In the genomic region with DNA sequence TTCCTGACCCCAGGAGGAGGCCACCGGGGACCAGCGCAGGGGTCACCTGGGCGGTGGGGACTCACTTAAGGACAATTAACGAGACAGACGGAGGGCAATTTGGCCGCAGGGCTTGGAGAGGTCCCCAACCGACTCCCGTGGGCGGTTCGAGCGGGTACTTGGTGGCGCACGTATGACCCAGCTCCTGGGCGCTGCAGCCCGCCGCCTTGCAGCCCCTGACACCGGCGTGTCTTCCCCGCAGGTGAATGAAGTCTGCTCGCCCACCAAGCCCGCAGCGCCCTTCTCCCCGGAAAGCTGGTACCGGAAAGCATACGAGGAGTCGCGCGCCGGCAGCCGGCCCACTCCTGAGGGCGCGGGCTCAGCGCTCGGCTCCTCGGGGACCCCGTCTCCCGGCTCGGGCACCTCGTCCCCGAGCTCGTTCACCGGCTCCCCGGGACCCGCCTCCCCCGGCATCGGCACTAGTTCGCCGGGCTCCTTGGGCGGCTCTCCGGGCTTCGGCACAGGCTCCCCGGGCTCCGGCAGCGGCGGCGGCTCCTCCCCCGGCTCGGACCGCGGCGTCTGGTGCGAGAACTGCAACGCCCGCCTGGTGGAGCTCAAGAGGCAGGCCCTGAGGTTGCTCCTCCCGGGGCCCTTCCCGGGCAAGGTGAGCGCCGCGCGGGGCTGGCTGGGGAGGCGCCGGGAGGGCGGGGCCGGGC, we compare ENCODE assay signal across 1 cellular context.
TF ChIP-seq lines count a peak whose summit lies in the region.

No MANE protein-coding gene starts in this region.

TF ChIP-seq in K562, 482 proteins besides CTCF, POLR2A, EP300 and RAD21 (continued from another document and continues in another):
- TF ChIP-seq, protein P1, sequence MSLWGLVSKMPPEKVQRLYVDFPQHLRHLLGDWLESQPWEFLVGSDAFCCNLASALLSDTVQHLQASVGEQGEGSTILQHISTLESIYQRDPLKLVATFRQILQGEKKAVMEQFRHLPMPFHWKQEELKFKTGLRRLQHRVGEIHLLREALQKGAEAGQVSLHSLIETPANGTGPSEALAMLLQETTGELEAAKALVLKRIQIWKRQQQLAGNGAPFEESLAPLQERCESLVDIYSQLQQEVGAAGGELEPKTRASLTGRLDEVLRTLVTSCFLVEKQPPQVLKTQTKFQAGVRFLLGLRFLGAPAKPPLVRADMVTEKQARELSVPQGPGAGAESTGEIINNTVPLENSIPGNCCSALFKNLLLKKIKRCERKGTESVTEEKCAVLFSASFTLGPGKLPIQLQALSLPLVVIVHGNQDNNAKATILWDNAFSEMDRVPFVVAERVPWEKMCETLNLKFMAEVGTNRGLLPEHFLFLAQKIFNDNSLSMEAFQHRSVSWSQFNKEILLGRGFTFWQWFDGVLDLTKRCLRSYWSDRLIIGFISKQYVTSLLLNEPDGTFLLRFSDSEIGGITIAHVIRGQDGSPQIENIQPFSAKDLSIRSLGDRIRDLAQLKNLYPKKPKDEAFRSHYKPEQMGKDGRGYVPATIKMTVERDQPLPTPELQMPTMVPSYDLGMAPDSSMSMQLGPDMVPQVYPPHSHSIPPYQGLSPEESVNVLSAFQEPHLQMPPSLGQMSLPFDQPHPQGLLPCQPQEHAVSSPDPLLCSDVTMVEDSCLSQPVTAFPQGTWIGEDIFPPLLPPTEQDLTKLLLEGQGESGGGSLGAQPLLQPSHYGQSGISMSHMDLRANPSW (CRISPR knock-in tag; IDR thresholded peaks at IDR 0.05) = no peak
- TF ChIP-seq POLR3A (IDR thresholded peaks at IDR 0.05; ENCODE audit: borderline replicate concordance, extremely low read depth, insufficient read depth, insufficient read length) = no peak
- TF ChIP-seq, protein P2, sequence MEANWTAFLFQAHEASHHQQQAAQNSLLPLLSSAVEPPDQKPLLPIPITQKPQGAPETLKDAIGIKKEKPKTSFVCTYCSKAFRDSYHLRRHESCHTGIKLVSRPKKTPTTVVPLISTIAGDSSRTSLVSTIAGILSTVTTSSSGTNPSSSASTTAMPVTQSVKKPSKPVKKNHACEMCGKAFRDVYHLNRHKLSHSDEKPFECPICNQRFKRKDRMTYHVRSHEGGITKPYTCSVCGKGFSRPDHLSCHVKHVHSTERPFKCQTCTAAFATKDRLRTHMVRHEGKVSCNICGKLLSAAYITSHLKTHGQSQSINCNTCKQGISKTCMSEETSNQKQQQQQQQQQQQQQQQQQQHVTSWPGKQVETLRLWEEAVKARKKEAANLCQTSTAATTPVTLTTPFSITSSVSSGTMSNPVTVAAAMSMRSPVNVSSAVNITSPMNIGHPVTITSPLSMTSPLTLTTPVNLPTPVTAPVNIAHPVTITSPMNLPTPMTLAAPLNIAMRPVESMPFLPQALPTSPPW (CRISPR knock-in tag; IDR thresholded peaks at IDR 0.05) = peak; percentile 47
- TF ChIP-seq, protein P3, sequence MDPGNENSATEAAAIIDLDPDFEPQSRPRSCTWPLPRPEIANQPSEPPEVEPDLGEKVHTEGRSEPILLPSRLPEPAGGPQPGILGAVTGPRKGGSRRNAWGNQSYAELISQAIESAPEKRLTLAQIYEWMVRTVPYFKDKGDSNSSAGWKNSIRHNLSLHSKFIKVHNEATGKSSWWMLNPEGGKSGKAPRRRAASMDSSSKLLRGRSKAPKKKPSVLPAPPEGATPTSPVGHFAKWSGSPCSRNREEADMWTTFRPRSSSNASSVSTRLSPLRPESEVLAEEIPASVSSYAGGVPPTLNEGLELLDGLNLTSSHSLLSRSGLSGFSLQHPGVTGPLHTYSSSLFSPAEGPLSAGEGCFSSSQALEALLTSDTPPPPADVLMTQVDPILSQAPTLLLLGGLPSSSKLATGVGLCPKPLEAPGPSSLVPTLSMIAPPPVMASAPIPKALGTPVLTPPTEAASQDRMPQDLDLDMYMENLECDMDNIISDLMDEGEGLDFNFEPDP (CRISPR knock-in tag; IDR thresholded peaks at IDR 0.05) = no peak
- TF ChIP-seq, protein P4, sequence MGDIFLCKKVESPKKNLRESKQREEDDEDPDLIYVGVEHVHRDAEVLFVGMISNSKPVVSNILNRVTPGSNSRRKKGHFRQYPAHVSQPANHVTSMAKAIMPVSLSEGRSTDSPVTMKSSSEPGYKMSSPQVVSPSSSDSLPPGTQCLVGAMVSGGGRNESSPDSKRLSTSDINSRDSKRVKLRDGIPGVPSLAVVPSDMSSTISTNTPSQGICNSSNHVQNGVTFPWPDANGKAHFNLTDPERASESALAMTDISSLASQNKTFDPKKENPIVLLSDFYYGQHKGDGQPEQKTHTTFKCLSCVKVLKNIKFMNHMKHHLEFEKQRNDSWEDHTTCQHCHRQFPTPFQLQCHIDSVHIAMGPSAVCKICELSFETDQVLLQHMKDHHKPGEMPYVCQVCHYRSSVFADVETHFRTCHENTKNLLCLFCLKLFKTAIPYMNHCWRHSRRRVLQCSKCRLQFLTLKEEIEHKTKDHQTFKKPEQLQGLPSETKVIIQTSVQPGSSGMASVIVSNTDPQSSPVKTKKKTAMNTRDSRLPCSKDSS (IDR thresholded peaks at IDR 0.05; ENCODE audit: low read depth, partially characterized antibody) = no peak
- TF ChIP-seq HMGN3 (IDR thresholded peaks at IDR 0.05; ENCODE audit: borderline replicate concordance, extremely low read depth, insufficient read length, low read depth, low read length) = peak; percentile 48
- no peak for TF ChIP-seq ZNF41 (CRISPR knock-in tag; conservative IDR thresholded peaks at IDR 0.05)
- no peak for TF ChIP-seq ZNF311 (CRISPR knock-in tag; IDR thresholded peaks at IDR 0.05)
- TF ChIP-seq POU5F1 (IDR thresholded peaks at IDR 0.05; ENCODE audit: borderline replicate concordance, low read depth, low read length, partially characterized antibody) = no peak
- TF ChIP-seq MAZ (CRISPR knock-in tag; conservative IDR thresholded peaks at IDR 0.05 in 1 of 2, IDR thresholded peaks at IDR 0.05 in 1 of 2) = peak; percentile 48 to 88; a peak in 3 of 4 replicates
- TF ChIP-seq, protein P5, sequence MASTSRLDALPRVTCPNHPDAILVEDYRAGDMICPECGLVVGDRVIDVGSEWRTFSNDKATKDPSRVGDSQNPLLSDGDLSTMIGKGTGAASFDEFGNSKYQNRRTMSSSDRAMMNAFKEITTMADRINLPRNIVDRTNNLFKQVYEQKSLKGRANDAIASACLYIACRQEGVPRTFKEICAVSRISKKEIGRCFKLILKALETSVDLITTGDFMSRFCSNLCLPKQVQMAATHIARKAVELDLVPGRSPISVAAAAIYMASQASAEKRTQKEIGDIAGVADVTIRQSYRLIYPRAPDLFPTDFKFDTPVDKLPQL (IDR thresholded peaks at IDR 0.05; ENCODE audit: extremely low read depth, insufficient read length) = no peak
- no peak for TF ChIP-seq FOXK1 (CRISPR knock-in tag; IDR thresholded peaks at IDR 0.05; ENCODE audit: borderline replicate concordance)
- TF ChIP-seq, protein P6, sequence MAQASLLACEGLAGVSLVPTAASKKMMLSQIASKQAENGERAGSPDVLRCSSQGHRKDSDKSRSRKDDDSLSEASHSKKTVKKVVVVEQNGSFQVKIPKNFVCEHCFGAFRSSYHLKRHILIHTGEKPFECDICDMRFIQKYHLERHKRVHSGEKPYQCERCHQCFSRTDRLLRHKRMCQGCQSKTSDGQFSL (CRISPR knock-in tag; IDR thresholded peaks at IDR 0.05) = peak; percentile 96; the same call in 1 of the 2 replicates
- TF ChIP-seq, protein P6 (tag; IDR thresholded peaks at IDR 0.05) = no peak
- no peak for TF ChIP-seq ELF2 (CRISPR knock-in tag; IDR thresholded peaks at IDR 0.05)
- TF ChIP-seq, protein P7, sequence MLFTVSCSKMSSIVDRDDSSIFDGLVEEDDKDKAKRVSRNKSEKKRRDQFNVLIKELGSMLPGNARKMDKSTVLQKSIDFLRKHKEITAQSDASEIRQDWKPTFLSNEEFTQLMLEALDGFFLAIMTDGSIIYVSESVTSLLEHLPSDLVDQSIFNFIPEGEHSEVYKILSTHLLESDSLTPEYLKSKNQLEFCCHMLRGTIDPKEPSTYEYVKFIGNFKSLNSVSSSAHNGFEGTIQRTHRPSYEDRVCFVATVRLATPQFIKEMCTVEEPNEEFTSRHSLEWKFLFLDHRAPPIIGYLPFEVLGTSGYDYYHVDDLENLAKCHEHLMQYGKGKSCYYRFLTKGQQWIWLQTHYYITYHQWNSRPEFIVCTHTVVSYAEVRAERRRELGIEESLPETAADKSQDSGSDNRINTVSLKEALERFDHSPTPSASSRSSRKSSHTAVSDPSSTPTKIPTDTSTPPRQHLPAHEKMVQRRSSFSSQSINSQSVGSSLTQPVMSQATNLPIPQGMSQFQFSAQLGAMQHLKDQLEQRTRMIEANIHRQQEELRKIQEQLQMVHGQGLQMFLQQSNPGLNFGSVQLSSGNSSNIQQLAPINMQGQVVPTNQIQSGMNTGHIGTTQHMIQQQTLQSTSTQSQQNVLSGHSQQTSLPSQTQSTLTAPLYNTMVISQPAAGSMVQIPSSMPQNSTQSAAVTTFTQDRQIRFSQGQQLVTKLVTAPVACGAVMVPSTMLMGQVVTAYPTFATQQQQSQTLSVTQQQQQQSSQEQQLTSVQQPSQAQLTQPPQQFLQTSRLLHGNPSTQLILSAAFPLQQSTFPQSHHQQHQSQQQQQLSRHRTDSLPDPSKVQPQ (CRISPR knock-in tag; IDR thresholded peaks at IDR 0.05; ENCODE audit: borderline replicate concordance) = no peak
- TF ChIP-seq, protein P8, sequence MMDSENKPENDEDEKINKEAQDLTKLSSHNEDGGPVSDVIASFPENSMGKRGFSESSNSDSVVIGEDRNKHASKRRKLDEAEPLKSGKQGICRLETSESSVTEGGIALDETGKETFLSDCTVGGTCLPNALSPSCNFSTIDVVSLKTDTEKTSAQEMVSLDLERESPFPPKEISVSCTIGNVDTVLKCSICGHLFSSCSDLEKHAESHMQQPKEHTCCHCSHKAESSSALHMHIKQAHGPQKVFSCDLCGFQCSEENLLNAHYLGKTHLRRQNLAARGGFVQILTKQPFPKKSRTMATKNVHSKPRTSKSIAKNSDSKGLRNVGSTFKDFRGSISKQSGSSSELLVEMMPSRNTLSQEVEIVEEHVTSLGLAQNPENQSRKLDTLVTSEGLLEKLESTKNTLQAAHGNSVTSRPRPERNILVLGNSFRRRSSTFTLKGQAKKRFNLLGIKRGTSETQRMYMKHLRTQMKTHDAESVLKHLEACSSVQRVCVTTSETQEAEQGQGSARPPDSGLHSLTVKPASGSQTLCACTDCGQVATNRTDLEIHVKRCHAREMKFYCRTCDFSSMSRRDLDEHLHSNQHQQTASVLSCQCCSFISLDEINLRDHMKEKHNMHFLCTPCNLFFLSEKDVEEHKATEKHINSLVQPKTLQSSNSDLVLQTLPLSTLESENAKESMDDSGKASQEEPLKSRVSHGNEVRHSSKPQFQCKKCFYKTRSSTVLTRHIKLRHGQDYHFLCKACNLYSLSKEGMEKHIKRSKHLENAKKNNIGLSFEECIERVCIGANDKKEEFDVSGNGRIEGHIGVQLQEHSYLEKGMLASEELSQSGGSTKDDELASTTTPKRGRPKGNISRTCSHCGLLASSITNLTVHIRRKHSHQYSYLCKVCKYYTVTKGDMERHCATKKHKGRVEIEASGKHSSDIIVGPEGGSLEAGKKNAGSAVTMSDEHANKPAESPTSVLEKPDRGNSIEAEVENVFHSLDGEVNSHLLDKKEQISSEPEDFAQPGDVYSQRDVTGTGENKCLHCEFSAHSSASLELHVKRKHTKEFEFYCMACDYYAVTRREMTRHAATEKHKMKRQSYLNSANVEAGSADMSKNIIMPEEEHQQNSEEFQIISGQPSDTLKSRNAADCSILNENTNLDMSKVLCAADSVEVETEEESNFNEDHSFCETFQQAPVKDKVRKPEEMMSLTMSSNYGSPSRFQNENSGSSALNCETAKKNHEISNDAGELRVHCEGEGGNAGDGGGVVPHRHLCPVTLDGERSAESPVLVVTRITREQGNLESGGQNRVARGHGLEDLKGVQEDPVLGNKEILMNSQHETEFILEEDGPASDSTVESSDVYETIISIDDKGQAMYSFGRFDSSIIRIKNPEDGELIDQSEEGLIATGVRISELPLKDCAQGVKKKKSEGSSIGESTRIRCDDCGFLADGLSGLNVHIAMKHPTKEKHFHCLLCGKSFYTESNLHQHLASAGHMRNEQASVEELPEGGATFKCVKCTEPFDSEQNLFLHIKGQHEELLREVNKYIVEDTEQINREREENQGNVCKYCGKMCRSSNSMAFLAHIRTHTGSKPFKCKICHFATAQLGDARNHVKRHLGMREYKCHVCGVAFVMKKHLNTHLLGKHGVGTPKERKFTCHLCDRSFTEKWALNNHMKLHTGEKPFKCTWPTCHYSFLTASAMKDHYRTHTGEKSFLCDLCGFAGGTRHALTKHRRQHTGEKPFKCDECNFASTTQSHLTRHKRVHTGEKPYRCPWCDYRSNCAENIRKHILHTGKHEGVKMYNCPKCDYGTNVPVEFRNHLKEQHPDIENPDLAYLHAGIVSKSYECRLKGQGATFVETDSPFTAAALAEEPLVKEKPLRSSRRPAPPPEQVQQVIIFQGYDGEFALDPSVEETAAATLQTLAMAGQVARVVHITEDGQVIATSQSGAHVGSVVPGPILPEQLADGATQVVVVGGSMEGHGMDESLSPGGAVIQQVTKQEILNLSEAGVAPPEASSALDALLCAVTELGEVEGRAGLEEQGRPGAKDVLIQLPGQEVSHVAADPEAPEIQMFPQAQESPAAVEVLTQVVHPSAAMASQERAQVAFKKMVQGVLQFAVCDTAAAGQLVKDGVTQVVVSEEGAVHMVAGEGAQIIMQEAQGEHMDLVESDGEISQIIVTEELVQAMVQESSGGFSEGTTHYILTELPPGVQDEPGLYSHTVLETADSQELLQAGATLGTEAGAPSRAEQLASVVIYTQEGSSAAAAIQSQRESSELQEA (IDR thresholded peaks at IDR 0.05; ENCODE audit: low read depth) = no peak
- TF ChIP-seq SMAD2 (IDR thresholded peaks at IDR 0.05; ENCODE audit: low read depth, low read length) = no peak
- TF ChIP-seq ZNF584 (CRISPR knock-in tag; IDR thresholded peaks at IDR 0.05; ENCODE audit: low read depth) = no peak
- TF ChIP-seq, protein P9, sequence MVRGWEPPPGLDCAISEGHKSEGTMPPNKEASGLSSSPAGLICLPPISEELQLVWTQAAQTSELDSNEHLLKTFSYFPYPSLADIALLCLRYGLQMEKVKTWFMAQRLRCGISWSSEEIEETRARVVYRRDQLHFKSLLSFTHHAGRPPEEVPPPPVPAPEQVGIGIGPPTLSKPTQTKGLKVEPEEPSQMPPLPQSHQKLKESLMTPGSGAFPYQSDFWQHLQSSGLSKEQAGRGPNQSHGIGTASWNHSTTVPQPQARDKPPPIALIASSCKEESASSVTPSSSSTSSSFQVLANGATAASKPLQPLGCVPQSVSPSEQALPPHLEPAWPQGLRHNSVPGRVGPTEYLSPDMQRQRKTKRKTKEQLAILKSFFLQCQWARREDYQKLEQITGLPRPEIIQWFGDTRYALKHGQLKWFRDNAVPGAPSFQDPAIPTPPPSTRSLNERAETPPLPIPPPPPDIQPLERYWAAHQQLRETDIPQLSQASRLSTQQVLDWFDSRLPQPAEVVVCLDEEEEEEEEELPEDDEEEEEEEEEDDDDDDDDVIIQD (CRISPR knock-in tag; IDR thresholded peaks at IDR 0.05) = no peak
- no peak for TF ChIP-seq JUNB (CRISPR knock-in tag; conservative IDR thresholded peaks at IDR 0.05)
- no peak for TF ChIP-seq SMARCE1 (IDR thresholded peaks at IDR 0.05)
- TF ChIP-seq ZNF140 (CRISPR knock-in tag; IDR thresholded peaks at IDR 0.05) = no peak
- no peak for TF ChIP-seq MYBL2 (IDR thresholded peaks at IDR 0.05; ENCODE audit: low read depth)
- no peak for TF ChIP-seq MYBL2 (CRISPR knock-in tag; IDR thresholded peaks at IDR 0.05; ENCODE audit: borderline replicate concordance)
- TF ChIP-seq, protein P10, sequence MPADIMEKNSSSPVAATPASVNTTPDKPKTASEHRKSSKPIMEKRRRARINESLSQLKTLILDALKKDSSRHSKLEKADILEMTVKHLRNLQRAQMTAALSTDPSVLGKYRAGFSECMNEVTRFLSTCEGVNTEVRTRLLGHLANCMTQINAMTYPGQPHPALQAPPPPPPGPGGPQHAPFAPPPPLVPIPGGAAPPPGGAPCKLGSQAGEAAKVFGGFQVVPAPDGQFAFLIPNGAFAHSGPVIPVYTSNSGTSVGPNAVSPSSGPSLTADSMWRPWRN (IDR thresholded peaks at IDR 0.05; ENCODE audit: low read depth) = no peak
